In the genomic region with DNA sequence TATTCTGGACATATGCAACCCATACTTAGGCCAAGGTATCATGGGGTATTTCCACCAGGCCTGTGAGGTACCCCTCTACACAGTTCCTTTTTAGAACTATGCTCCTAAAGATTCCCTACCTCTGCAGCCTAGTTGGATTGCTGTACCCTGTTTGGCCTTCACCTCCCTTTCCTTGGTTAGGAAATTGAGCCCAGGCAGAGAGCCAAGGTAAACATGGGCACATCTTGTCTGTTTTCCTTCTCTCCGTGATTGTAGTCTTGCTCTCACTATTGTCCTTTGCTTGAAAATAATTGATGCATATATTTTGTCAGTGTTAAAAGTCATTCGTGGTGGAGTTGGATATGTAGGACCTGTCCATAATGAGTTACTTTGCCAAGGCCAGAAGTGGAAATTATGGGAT, we compare ENCODE assay signal across 11 cellular contexts. TPM values are rescaled to one million over a fixed set of nuclear protein-coding genes. Genes with fewer than 3 reads are reported as not detected.
A peak's percentile ranks its signal among the peaks of the same experiment; 100 is the strongest.
DNase-seq lines count a peak whose midpoint lies in the region; ATAC-seq lines count a peak whose summit lies in the region.
"Had no signal": no experiment of that assay in that cellular context is flagged by ENCODE, and none has a peak within 500 bp of the region (broad histone marks: within the 10 kb centered on the region; RNA-seq: fewer than 3 reads in every experiment).

No MANE protein-coding gene starts in this region.

- no peak overlapping the region for H3K27ac Mint-ChIP-seq in activated naive CD8-positive, alpha-beta T cell treated with anti-CD3 and anti-CD28 coated beads for 36 hours
- H3K27ac Mint-ChIP-seq: effector memory CD8-positive, alpha-beta T cell had no signal

- peaks cover 12% of the 10 kb centered on the region for H3K4me1 Mint-ChIP-seq in activated naive CD8-positive, alpha-beta T cell treated with anti-CD3 and anti-CD28 coated beads for 36 hours

- H3K4me3 Mint-ChIP-seq in activated naive CD8-positive, alpha-beta T cell treated with anti-CD3 and anti-CD28 coated beads for 36 hours, result no peak overlapping the region
- H3K4me3 Mint-ChIP-seq: CD8-positive, alpha-beta memory T cell; effector memory CD8-positive, alpha-beta T cell had no signal

- no peaks in the 10 kb centered on the region for H3K27me3 Mint-ChIP-seq in activated naive CD8-positive, alpha-beta T cell treated with anti-CD3 and anti-CD28 coated beads for 36 hours
- H3K27me3 Mint-ChIP-seq: CD8-positive, alpha-beta memory T cell; effector memory CD8-positive, alpha-beta T cell had no signal

- ATAC-seq in left lobe of liver, result peak; percentile 72
- ATAC-seq in GM18858 (IDR thresholded peaks at IDR 0.05; ENCODE audit: unreplicated experiment), result no peak
- ATAC-seq: effector memory CD8-positive, alpha-beta T cell had no signal

- peaks cover 31% of the 10 kb centered on the region for H3K36me3 Mint-ChIP-seq in activated naive CD8-positive, alpha-beta T cell treated with anti-CD3 and anti-CD28 coated beads for 36 hours

- DNase-seq in COLO668 (lab: John Stamatoyannopoulos, UW; ENCODE audit: unreplicated experiment), result peak; percentile 1
- peak; percentile 72 for DNase-seq in M059J (ENCODE audit: low read depth)
- peak; percentile 51 for DNase-seq in amniotic epithelial cell (ENCODE audit: low read depth)
- peak; percentile 49 for DNase-seq in left lobe of liver (ENCODE audit: low spot score)
- no peak for DNase-seq in NCI-H1694 (lab: John Stamatoyannopoulos, UW)
- DNase-seq in activated naive CD8-positive, alpha-beta T cell treated with anti-CD3 and anti-CD28 coated beads for 36 hours, result no peak
- DNase-seq in pons (ENCODE audit: low spot score), result no peak
- DNase-seq: CD8-positive, alpha-beta memory T cell; effector memory CD8-positive, alpha-beta T cell; NCI-H526 treated with DMSO at 0.1 percent for 48 hours had no signal

- H3K9me3 Mint-ChIP-seq in activated naive CD8-positive, alpha-beta T cell treated with anti-CD3 and anti-CD28 coated beads for 36 hours, result no peaks in the 10 kb centered on the region
- H3K9me3 Mint-ChIP-seq: CD8-positive, alpha-beta memory T cell; effector memory CD8-positive, alpha-beta T cell had no signal

RNA-seq across cellular contexts. Expression of gene BDP1, which starts 26.7 kb away (rescaled TPM):
- 7.3 and 10.4 TPM in 2 replicates for total RNA-seq in M059J (2014; rRNA removed; shearing (Covaris generic))
- total RNA-seq in left lobe of liver, result 8.2 TPM
- total RNA-seq in activated naive CD8-positive, alpha-beta T cell treated with anti-CD3 and anti-CD28 coated beads for 36 hours, result 10 to 100 TPM; 26.7 to 28.1 TPM

Comparison
In these comparisons a context has a peak if more than half of its experiments do, and no peak if none do; other contexts are left out.
1. DNase-seq: peak in COLO668 (single experiment), M059J (single experiment), amniotic epithelial cell (single experiment) and left lobe of liver (single experiment); none in NCI-H1694 (single experiment), activated naive CD8-positive, alpha-beta T cell treated with anti-CD3 and anti-CD28 coated beads for 36 hours (single experiment) and pons (single experiment).